Comparison of ENCODE assay signal across 29 cellular contexts in the genomic region with DNA sequence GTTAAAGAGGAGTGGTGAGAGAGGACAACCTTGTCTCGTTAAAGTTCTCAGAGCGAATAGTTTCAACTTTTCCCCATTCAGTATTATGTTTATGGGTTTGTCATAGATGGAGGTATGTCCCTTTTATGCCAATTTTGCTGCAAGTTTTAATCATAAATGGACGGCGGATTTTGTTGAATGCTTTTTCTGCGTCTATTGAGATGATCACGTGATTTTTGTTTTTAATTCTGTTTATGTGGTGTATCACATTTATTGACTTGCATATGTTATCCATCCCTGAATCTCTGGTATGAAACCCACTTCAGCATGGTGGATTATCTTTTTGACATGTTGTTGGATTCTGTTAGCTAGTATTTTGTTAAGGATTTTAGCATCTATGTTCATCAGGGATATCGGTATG.
"Had no signal": no experiment of that assay in that cellular context is flagged by ENCODE, and none has a peak within 500 bp of the region (broad histone marks: within the 10 kb centered on the region; RNA-seq: fewer than 3 reads in every experiment).

No MANE protein-coding gene starts in this region.

- H3K9me3 ChIP-seq: colonic mucosa, esophagus muscularis mucosa, esophagus squamous epithelium, gastrocnemius medialis had no signal

- H3K27me3 ChIP-seq: colonic mucosa, dorsolateral prefrontal cortex, esophagus muscularis mucosa, esophagus squamous epithelium, foreskin keratinocyte, gastrocnemius medialis, gastroesophageal sphincter, heart left ventricle, heart right ventricle, hepatocyte had no signal

- H2AFZ ChIP-seq: hepatocyte had no signal

- H3K79me2 ChIP-seq: hepatocyte had no signal

- DNase-seq: colonic mucosa; cortex of kidney; dermis blood vessel endothelial cell; dorsolateral prefrontal cortex; effector CD4-positive, alpha-beta T cell; effector CD8-positive, alpha-beta T cell; effector memory CD4-positive, alpha-beta T cell; effector memory CD8-positive, alpha-beta T cell; erythroblast; esophagus squamous epithelium; foreskin fibroblast; foreskin keratinocyte; foreskin melanocyte; gastrocnemius medialis; glutamatergic neuron; head of caudate nucleus; heart left ventricle; heart right ventricle had no signal

- FAIRE-seq: colon, endometrium, endothelial cell of umbilical vein, frontal cortex had no signal

- H3K4me3 Mint-ChIP-seq: dendritic cell treated with granulocyte-macrophage colony-stimulating factor and Interleukin-4, amounts not matched to agents 40 ng/mL and 50 ng/mL, for 4 days; effector memory CD8-positive, alpha-beta T cell had no signal

- H3K4me2 ChIP-seq: hepatocyte had no signal

- H3K4me3 ChIP-seq: colonic mucosa, coronary artery, dorsolateral prefrontal cortex, esophagus muscularis mucosa, esophagus squamous epithelium, gastrocnemius medialis, gastroesophageal sphincter, heart left ventricle, heart right ventricle, hepatocyte had no signal

- ATAC-seq: effector memory CD8-positive, alpha-beta T cell; esophagus mucosa; foreskin keratinocyte; gastrocnemius medialis; gastroesophageal sphincter; heart left ventricle; heart right ventricle had no signal

- H3K27ac ChIP-seq: colonic mucosa, coronary artery, dorsolateral prefrontal cortex, epithelial cell of prostate, esophagus muscularis mucosa, esophagus squamous epithelium, foreskin keratinocyte, gastrocnemius medialis, gastroesophageal sphincter, heart left ventricle, heart right ventricle, hepatocyte had no signal

- H3K27me3 Mint-ChIP-seq: effector memory CD8-positive, alpha-beta T cell had no signal

- H3K36me3 ChIP-seq: colonic mucosa, esophagus muscularis mucosa, esophagus squamous epithelium, gastrocnemius medialis, gastroesophageal sphincter, heart left ventricle, heart right ventricle had no signal

- H3K4me1 ChIP-seq: colonic mucosa, esophagus muscularis mucosa, esophagus squamous epithelium, foreskin keratinocyte, gastrocnemius medialis, gastroesophageal sphincter, heart left ventricle, heart right ventricle had no signal

- H3K27ac Mint-ChIP-seq: dendritic cell treated with granulocyte-macrophage colony-stimulating factor and Interleukin-4, amounts not matched to agents 40 ng/mL and 50 ng/mL, for 4 days; effector memory CD8-positive, alpha-beta T cell had no signal
